13 cellular contexts compared by ENCODE assay signal in the genomic region with DNA sequence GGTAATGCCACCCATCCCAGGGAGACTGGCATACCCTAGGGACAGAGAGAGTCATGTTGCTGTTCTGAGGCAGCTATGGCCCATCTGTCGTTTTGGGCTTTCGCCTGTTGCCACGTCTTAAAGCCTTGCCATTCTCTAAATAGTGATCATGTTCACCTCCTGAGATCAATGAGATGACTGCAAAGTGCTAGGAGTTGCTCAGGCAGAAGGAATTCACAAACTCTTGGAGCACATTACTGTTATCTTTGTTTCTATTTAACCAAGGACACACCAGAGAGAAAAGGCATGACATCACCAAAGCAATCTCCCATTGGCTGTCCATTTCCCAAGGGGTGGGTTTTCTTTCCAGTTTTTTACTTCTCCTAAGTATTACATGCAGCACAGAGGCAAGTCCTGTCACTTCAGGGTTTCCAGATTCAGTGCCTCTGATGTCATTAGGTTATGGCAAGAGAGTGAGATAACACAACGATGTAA. TPM values are rescaled to one million over a fixed set of nuclear protein-coding genes. Genes with fewer than 3 reads are reported as not detected.
DNase-seq lines count a peak whose midpoint lies in the region; ATAC-seq, FAIRE-seq and TF ChIP-seq lines count a peak whose summit lies in the region.
"Had no signal": no experiment of that assay in that cellular context is flagged by ENCODE, and none has a peak within 500 bp of the region (broad histone marks: within the 10 kb centered on the region; RNA-seq: fewer than 3 reads in every experiment).

No MANE protein-coding gene starts in this region.

- no peak for TF ChIP-seq POLR2A in esophagus squamous epithelium (IDR thresholded peaks at IDR 0.05)

- H3K27ac Mint-ChIP-seq in astrocyte (ENCODE audit: unreplicated experiment), result peak overlapping the region; percentile 86
- no peak overlapping the region for H3K27ac Mint-ChIP-seq in activated T-helper 1 cell treated with anti-CD3 and anti-CD28 coated beads, Interleukin-12 subunit alpha, Interleukin-12 subunit beta, Interleukin-2, Interleukin-4 antibody, amounts not matched to agents 30 ng/mL and 10 ng/mL and 1 ng/mL, durations not matched to agents 14 hours and 24 hours and 36 hours
- H3K27ac Mint-ChIP-seq: activated CD4-positive, alpha-beta memory T cell treated with anti-CD3 and anti-CD28 coated beads for 36 hours; nephron; T-cell had no signal

- H3K4me3 ChIP-seq in left ventricle myocardium inferior (no peak overlapping the region), astrocyte (ENCODE audit: insufficient read depth, low read depth, low read length) (no peak overlapping the region), hepatocyte (no peak overlapping the region), esophagus squamous epithelium (no peak overlapping the region)

- no peaks in the 10 kb centered on the region for H3K36me3 ChIP-seq in left ventricle myocardium inferior
- no peaks in the 10 kb centered on the region for H3K36me3 ChIP-seq in astrocyte (ENCODE audit: insufficient read depth, low read length)
- H3K36me3 ChIP-seq in hepatocyte (replicated peaks; ENCODE audit: insufficient read depth, low read depth), result no peaks in the 10 kb centered on the region
- H3K36me3 ChIP-seq in esophagus squamous epithelium, result no peaks in the 10 kb centered on the region

- peak; percentile 86 for FAIRE-seq in astrocyte (lab: Jason Lieb, UNC)

- H3K9me3 ChIP-seq in left ventricle myocardium inferior (replicated peaks) (no peaks in the 10 kb centered on the region), astrocyte (ENCODE audit: insufficient read depth, low read depth, low read length) (no peaks in the 10 kb centered on the region), hepatocyte (ENCODE audit: low read depth) (no peaks in the 10 kb centered on the region), esophagus squamous epithelium (no peaks in the 10 kb centered on the region)

- H3K9me3 Mint-ChIP-seq in astrocyte (ENCODE audit: unreplicated experiment), result peaks cover 3% of the 10 kb centered on the region
- no peaks in the 10 kb centered on the region for H3K9me3 Mint-ChIP-seq in activated T-helper 1 cell treated with anti-CD3 and anti-CD28 coated beads, Interleukin-12 subunit alpha, Interleukin-12 subunit beta, Interleukin-2, Interleukin-4 antibody, amounts not matched to agents 30 ng/mL and 10 ng/mL and 1 ng/mL, durations not matched to agents 14 hours and 24 hours and 36 hours
- H3K9me3 Mint-ChIP-seq: activated CD4-positive, alpha-beta memory T cell treated with anti-CD3 and anti-CD28 coated beads for 36 hours; nephron had no signal

- ATAC-seq in Right ventricle myocardium inferior (peak; percentile 50), GM19397 (IDR thresholded peaks at IDR 0.05; ENCODE audit: unreplicated experiment) (no peak)
- ATAC-seq: T-cell had no signal

- H3K9me2 ChIP-seq in hepatocyte (replicated peaks; ENCODE audit: insufficient read depth), result no peaks in the 10 kb centered on the region

- 46% methylated on average over 4 of the region's 4 CpGs for WGBS in hepatocyte (ENCODE audit: low lambda C conversion rate, missing lambda C conversion rate)
- 81 to 84% methylated on average over 4 of the region's 4 CpGs for WGBS in esophagus squamous epithelium, 2 donors

- H3K27me3 Mint-ChIP-seq in astrocyte (ENCODE audit: low read depth, unreplicated experiment), result no peaks in the 10 kb centered on the region
- peaks cover 31% of the 10 kb centered on the region for H3K27me3 Mint-ChIP-seq in activated T-helper 1 cell treated with anti-CD3 and anti-CD28 coated beads, Interleukin-12 subunit alpha, Interleukin-12 subunit beta, Interleukin-2, Interleukin-4 antibody, amounts not matched to agents 30 ng/mL and 10 ng/mL and 1 ng/mL, durations not matched to agents 14 hours and 24 hours and 36 hours (ENCODE audit: insufficient read depth)
- H3K27me3 Mint-ChIP-seq: activated CD4-positive, alpha-beta memory T cell treated with anti-CD3 and anti-CD28 coated beads for 36 hours had no signal

- TF ChIP-seq CTCF in left ventricle myocardium inferior (IDR thresholded peaks at IDR 0.05; ENCODE audit: borderline replicate concordance) (no peak), astrocyte (IDR thresholded peaks at IDR 0.05; ENCODE audit: insufficient read depth, low read depth, low read length) (no peak), hepatocyte (IDR thresholded peaks at IDR 0.05; ENCODE audit: poor library complexity) (no peak), esophagus squamous epithelium (IDR thresholded peaks at IDR 0.05) (no peak)

- H3K79me2 ChIP-seq in astrocyte (ENCODE audit: insufficient read depth, low read length) (no peaks in the 10 kb centered on the region), hepatocyte (no peaks in the 10 kb centered on the region)

- intact Hi-C loops in Right ventricle myocardium inferior (cut with DNase I) (no loop called here), left ventricle myocardium inferior (cut with micrococcal nuclease) (no loop called here), esophagus squamous epithelium (cut with DNase I) (no loop called here)
- intact Hi-C loops in activated T-helper 1 cell treated with anti-CD3 and anti-CD28 coated beads, Interleukin-12 subunit alpha, Interleukin-12 subunit beta, Interleukin-2, Interleukin-4 antibody, amounts not matched to agents 30 ng/mL and 10 ng/mL and 1 ng/mL, durations not matched to agents 14 hours and 24 hours and 36 hours (cut with micrococcal nuclease), result no loop called here

- H3K4me1 Mint-ChIP-seq in astrocyte (ENCODE audit: low read depth, unreplicated experiment), result peaks cover 26% of the 10 kb centered on the region
- H3K4me1 Mint-ChIP-seq in activated T-helper 1 cell treated with anti-CD3 and anti-CD28 coated beads, Interleukin-12 subunit alpha, Interleukin-12 subunit beta, Interleukin-2, Interleukin-4 antibody, amounts not matched to agents 30 ng/mL and 10 ng/mL and 1 ng/mL, durations not matched to agents 14 hours and 24 hours and 36 hours (ENCODE audit: low read depth), result no peaks in the 10 kb centered on the region
- H3K4me1 Mint-ChIP-seq: T-cell had no signal

- H3K27me3 ChIP-seq in left ventricle myocardium inferior (ENCODE audit: low read depth) (no peaks in the 10 kb centered on the region), astrocyte (ENCODE audit: insufficient read depth, low read length) (no peaks in the 10 kb centered on the region), hepatocyte (no peaks in the 10 kb centered on the region), esophagus squamous epithelium (no peaks in the 10 kb centered on the region)

- peak overlapping the region; percentile 56 for H3K4me2 ChIP-seq in astrocyte (ENCODE audit: low read length)
- no peak overlapping the region for H3K4me2 ChIP-seq in hepatocyte

- no peak overlapping the region for H3K27ac ChIP-seq in left ventricle myocardium inferior (replicated peaks)
- H3K27ac ChIP-seq in astrocyte (ENCODE audit: low read depth, low read length), result peak overlapping the region; percentile 52
- peak overlapping the region; percentile 42 for H3K27ac ChIP-seq in hepatocyte
- H3K27ac ChIP-seq in caudate nucleus (ENCODE audit: low read depth, low read length), result no peak overlapping the region
- no peak overlapping the region for H3K27ac ChIP-seq in esophagus squamous epithelium

- H3K9ac ChIP-seq in astrocyte (ENCODE audit: low read length), result peak overlapping the region; percentile 44

- no peaks in the 10 kb centered on the region for H4K20me1 ChIP-seq in astrocyte (ENCODE audit: insufficient read depth, low read length)
- no peaks in the 10 kb centered on the region for H4K20me1 ChIP-seq in hepatocyte (ENCODE audit: insufficient read depth, poor library complexity, severe bottlenecking)

- peak overlapping the region; percentile 6 for H2AFZ ChIP-seq in astrocyte (ENCODE audit: low read depth, low read length)
- H2AFZ ChIP-seq in hepatocyte, result no peak overlapping the region

- DNase-seq in Right ventricle myocardium inferior (ENCODE audit: missing footprints) (no peak), left ventricle myocardium inferior (no peak), astrocyte (ENCODE audit: low read depth) (peak; percentile 91), hepatocyte (ENCODE audit: low spot score) (peak; percentile 47), caudate nucleus (lab: John Stamatoyannopoulos, UW) (no peak), esophagus squamous epithelium (lab: John Stamatoyannopoulos, UW) (no peak)
- no peak for DNase-seq in activated T-helper 1 cell treated with anti-CD3 and anti-CD28 coated beads, Interleukin-12 subunit alpha, Interleukin-12 subunit beta, Interleukin-2, Interleukin-4 antibody, amounts not matched to agents 30 ng/mL and 10 ng/mL and 1 ng/mL, durations not matched to agents 14 hours and 24 hours and 36 hours (ENCODE audit: low spot score)
- DNase-seq: activated CD4-positive, alpha-beta memory T cell treated with anti-CD3 and anti-CD28 coated beads for 36 hours; activated naive CD4-positive, alpha-beta T cell; NCI-H187; T-cell had no signal

- H3K4me1 ChIP-seq in left ventricle myocardium inferior (peaks cover 9% of the 10 kb centered on the region), astrocyte (ENCODE audit: insufficient read depth, low read length) (peaks cover 15% of the 10 kb centered on the region), hepatocyte (ENCODE audit: insufficient read depth) (no peaks in the 10 kb centered on the region), esophagus squamous epithelium (peaks cover 3 to 19% (median 8%) of the 10 kb centered on the region in 3 donors)

- no peak overlapping the region for H3K4me3 Mint-ChIP-seq in astrocyte (ENCODE audit: unreplicated experiment)
- no peak overlapping the region for H3K4me3 Mint-ChIP-seq in activated T-helper 1 cell treated with anti-CD3 and anti-CD28 coated beads, Interleukin-12 subunit alpha, Interleukin-12 subunit beta, Interleukin-2, Interleukin-4 antibody, amounts not matched to agents 30 ng/mL and 10 ng/mL and 1 ng/mL, durations not matched to agents 14 hours and 24 hours and 36 hours
- H3K4me3 Mint-ChIP-seq: activated CD4-positive, alpha-beta memory T cell treated with anti-CD3 and anti-CD28 coated beads for 36 hours; nephron; T-cell had no signal

- H3K36me3 Mint-ChIP-seq in astrocyte (ENCODE audit: low read depth, unreplicated experiment), result no peaks in the 10 kb centered on the region
- H3K36me3 Mint-ChIP-seq in activated T-helper 1 cell treated with anti-CD3 and anti-CD28 coated beads, Interleukin-12 subunit alpha, Interleukin-12 subunit beta, Interleukin-2, Interleukin-4 antibody, amounts not matched to agents 30 ng/mL and 10 ng/mL and 1 ng/mL, durations not matched to agents 14 hours and 24 hours and 36 hours (ENCODE audit: low read depth), result no peaks in the 10 kb centered on the region
- H3K36me3 Mint-ChIP-seq: activated CD4-positive, alpha-beta memory T cell treated with anti-CD3 and anti-CD28 coated beads for 36 hours; T-cell had no signal

RNA-seq across cellular contexts. Expression of a gene that starts 37.1 kb away (rescaled TPM):
- total RNA-seq in Right ventricle myocardium inferior (52.2 TPM), left ventricle myocardium inferior (50.7 TPM), astrocyte (51.4 and 55.0 TPM in 2 replicates), hepatocyte (26.2 and 27.6 TPM in 2 replicates), esophagus squamous epithelium (10 to 100 TPM; 23.4 to 50.7 (median 39.6) TPM)
- 7.3 and 13.3 TPM in 2 replicates for polyA plus RNA-seq in hepatocyte
- 17.4 and 18.7 TPM in 2 replicates for total RNA-seq in activated T-helper 1 cell treated with anti-CD3 and anti-CD28 coated beads, Interleukin-12 subunit alpha, Interleukin-12 subunit beta, Interleukin-2, Interleukin-4 antibody, amounts not matched to agents 30 ng/mL and 10 ng/mL and 1 ng/mL, durations not matched to agents 14 hours and 24 hours and 36 hours

Comparison
In these comparisons a context has a peak if more than half of its experiments do, and no peak if none do; other contexts are left out.
1. DNase-seq: peak in astrocyte (single experiment) and hepatocyte (single experiment); none in Right ventricle myocardium inferior (single experiment), left ventricle myocardium inferior (single experiment), activated T-helper 1 cell treated with anti-CD3 and anti-CD28 coated beads, Interleukin-12 subunit alpha, Interleukin-12 subunit beta, Interleukin-2, Interleukin-4 antibody, amounts not matched to agents 30 ng/mL and 10 ng/mL and 1 ng/mL, durations not matched to agents 14 hours and 24 hours and 36 hours (single experiment), caudate nucleus (0 of 61) and esophagus squamous epithelium (single experiment).
2. H3K27ac ChIP-seq: peak in astrocyte (single experiment) and hepatocyte (single experiment); none in left ventricle myocardium inferior (single experiment), caudate nucleus (single experiment) and esophagus squamous epithelium (0 of 4).